In genomic region chr6:33193619-33194018, GRCh38 we compare ENCODE assay signal across 1 cellular context.
TF ChIP-seq lines count a peak whose summit lies in the region.

No MANE protein-coding gene starts in this region.

TF ChIP-seq in GM23338, 12 proteins besides CTCF, POLR2A, EP300 and RAD21 (continued from another document):
- TF ChIP-seq JUNB (IDR thresholded peaks at IDR 0.05; ENCODE audit: unreplicated experiment): no peak
- TF ChIP-seq, protein P1, sequence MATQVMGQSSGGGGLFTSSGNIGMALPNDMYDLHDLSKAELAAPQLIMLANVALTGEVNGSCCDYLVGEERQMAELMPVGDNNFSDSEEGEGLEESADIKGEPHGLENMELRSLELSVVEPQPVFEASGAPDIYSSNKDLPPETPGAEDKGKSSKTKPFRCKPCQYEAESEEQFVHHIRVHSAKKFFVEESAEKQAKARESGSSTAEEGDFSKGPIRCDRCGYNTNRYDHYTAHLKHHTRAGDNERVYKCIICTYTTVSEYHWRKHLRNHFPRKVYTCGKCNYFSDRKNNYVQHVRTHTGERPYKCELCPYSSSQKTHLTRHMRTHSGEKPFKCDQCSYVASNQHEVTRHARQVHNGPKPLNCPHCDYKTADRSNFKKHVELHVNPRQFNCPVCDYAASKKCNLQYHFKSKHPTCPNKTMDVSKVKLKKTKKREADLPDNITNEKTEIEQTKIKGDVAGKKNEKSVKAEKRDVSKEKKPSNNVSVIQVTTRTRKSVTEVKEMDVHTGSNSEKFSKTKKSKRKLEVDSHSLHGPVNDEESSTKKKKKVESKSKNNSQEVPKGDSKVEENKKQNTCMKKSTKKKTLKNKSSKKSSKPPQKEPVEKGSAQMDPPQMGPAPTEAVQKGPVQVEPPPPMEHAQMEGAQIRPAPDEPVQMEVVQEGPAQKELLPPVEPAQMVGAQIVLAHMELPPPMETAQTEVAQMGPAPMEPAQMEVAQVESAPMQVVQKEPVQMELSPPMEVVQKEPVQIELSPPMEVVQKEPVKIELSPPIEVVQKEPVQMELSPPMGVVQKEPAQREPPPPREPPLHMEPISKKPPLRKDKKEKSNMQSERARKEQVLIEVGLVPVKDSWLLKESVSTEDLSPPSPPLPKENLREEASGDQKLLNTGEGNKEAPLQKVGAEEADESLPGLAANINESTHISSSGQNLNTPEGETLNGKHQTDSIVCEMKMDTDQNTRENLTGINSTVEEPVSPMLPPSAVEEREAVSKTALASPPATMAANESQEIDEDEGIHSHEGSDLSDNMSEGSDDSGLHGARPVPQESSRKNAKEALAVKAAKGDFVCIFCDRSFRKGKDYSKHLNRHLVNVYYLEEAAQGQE (IDR thresholded peaks at IDR 0.05; ENCODE audit: unreplicated experiment): no peak
